In genomic region chr3:50355829-50356552, GRCh38 we compare ENCODE assay signal across 8 cellular contexts. TPM values are rescaled to one million over a fixed set of nuclear protein-coding genes. Genes with fewer than 3 reads are reported as not detected.
DNase-seq lines count a peak whose midpoint lies in the region; ATAC-seq, FAIRE-seq and TF ChIP-seq lines count a peak whose summit lies in the region.
"Had no signal": no experiment of that assay in that cellular context is flagged by ENCODE, and none has a peak within 500 bp of the region (broad histone marks: within the 10 kb centered on the region; RNA-seq: fewer than 3 reads in every experiment).

No MANE protein-coding gene starts in this region.

- H3K4me3 ChIP-seq in IMR-90 (ENCODE audit: insufficient read depth, low read depth, low read length) (no peak overlapping the region; the same call in 1 of the 2 replicates), GM12878 (no peak overlapping the region; the same call in 1 of the 2 replicates), neutrophil (ENCODE audit: low read depth in 1 of 2, low read length in 1 of 2) (no peak overlapping the region)

- no peak overlapping the region for H2BK120ac ChIP-seq in IMR-90 (ENCODE audit: low read depth, low read length)

- CTCF ChIA-PET in IMR-90 (lab: Yijun Ruan, JAX) = no interaction called here
- CTCF ChIA-PET in GM12878 (lab: Yijun Ruan, JAX) = interaction anchor here (0.5 to 2.9 kb wide), 3 partner anchors 8 to 1109 kb away, joined by 3 to 22 read pairs (median 4); partner anchors contain the start of gene HEMK1

- H3K4me1 ChIP-seq in IMR-90 (ENCODE audit: control insufficient read depth, insufficient read depth, low read length) (peaks cover 32% of the 10 kb centered on the region), GM12878 (ENCODE audit: control insufficient read depth, insufficient read depth, low read length) (peaks cover 23% of the 10 kb centered on the region), neutrophil (ENCODE audit: control insufficient read depth in 1 of 2, insufficient read depth in 1 of 2, low read depth in 1 of 2, low read length in 1 of 2) (peaks cover 49 to 53% of the 10 kb centered on the region in 2 experiments)

- SMC1A ChIA-PET in GM12878 (lab: Charles Lee; ENCODE audit: uncharacterized antibody, unreplicated experiment) = interaction anchor here (1.7 kb wide), 1 partner anchor 8 kb away, joined by 8 read pairs; no protein-coding TSS in a partner anchor

- H2BK5ac ChIP-seq in IMR-90 (ENCODE audit: low read depth, low read length, poor library complexity, severe bottlenecking) = no peak overlapping the region

- peak overlapping the region; percentile 3; the same call in 1 of the 2 replicates for H3K23ac ChIP-seq in IMR-90 (ENCODE audit: low read depth, low read length)

- H3K9me1 ChIP-seq in IMR-90 (ENCODE audit: insufficient read depth, low read length) = peaks cover 21% of the 10 kb centered on the region

- FAIRE-seq in GM12878 (lab: Jason Lieb, UNC) = no peak

- H3K27ac ChIP-seq in IMR-90 (ENCODE audit: insufficient read depth, low read length) = no peak overlapping the region
- H3K27ac ChIP-seq in GM12878 (ENCODE audit: control insufficient read depth, insufficient read depth) = no peak overlapping the region
- peak overlapping the region; percentile 43 for H3K27ac ChIP-seq in neutrophil
- H3K27ac ChIP-seq: HL-60 had no signal

- H4K20me1 ChIP-seq in IMR-90 (ENCODE audit: insufficient read depth, low read length) (peaks cover 53% of the 10 kb centered on the region), GM12878 (ENCODE audit: control insufficient read depth, insufficient read depth) (peaks cover 2% of the 10 kb centered on the region; the same call in 1 of the 2 replicates)

- peak overlapping the region; percentile 59 for H2AK9ac ChIP-seq in IMR-90 (replicated peaks; ENCODE audit: low read depth, low read length, poor library complexity)

- POLR2A ChIA-PET in IMR-90 (lab: Charles Lee; ENCODE audit: unreplicated experiment) = interaction anchor here (1.0 kb wide), 1 partner anchor 213 kb away, joined by 3 read pairs; the partner anchor contains the start of gene HEMK1
- POLR2A ChIA-PET in GM12878 (lab: Charles Lee) = interaction anchor here (2.5 kb wide), 1 partner anchor 19 kb away, joined by 8 read pairs; no protein-coding TSS in a partner anchor

- H3K14ac ChIP-seq in IMR-90 (replicated peaks; ENCODE audit: low read depth, low read length) = 0 out of 2 replicates have a peak overlapping the region, but pooled peaks have one; percentile 19

- WGBS in IMR-90 (ENCODE audit: extremely low coverage in 2 of 2, insufficient read length in 1 of 2), 2 experiments = 49% methylated on average over 3 of the region's 5 CpGs; no CpG with 5 or more reads in 1 of the 2 experiments
- WGBS in GM12878 (ENCODE audit: insufficient coverage, insufficient replicate concordance, low lambda C conversion rate, missing lambda C conversion rate) = 81% methylated on average over 5 of the region's 5 CpGs

- H2AK5ac ChIP-seq in IMR-90 (ENCODE audit: low read depth, low read length) = no peak overlapping the region

- no peak overlapping the region for H2AFZ ChIP-seq in IMR-90 (replicated peaks; ENCODE audit: low read length, poor library complexity)
- no peak overlapping the region for H2AFZ ChIP-seq in GM12878 (ENCODE audit: control insufficient read depth, low read depth, low read length)

- no peak overlapping the region for H2BK15ac ChIP-seq in IMR-90 (ENCODE audit: low read depth, low read length)

- dilution Hi-C loops in IMR-90 (cut with HindIII; ENCODE audit: low sequenced_read_pairs, unreplicated experiment) = no loop called here

- H3K27me3 ChIP-seq in IMR-90 (ENCODE audit: control insufficient read depth, insufficient read depth, low read length) (no peaks in the 10 kb centered on the region), GM12878 (replicated peaks in 1 of 2; ENCODE audit: control insufficient read depth in 2 of 2, insufficient read depth in 2 of 2, low read length in 1 of 2) (no peaks in the 10 kb centered on the region), neutrophil (no peaks in the 10 kb centered on the region)

- ATAC-seq in IMR-90 (ENCODE audit: low read depth) = no peak
- no peak for ATAC-seq in GM12878
- ATAC-seq in GM21381 (IDR thresholded peaks at IDR 0.05; ENCODE audit: unreplicated experiment) = no peak
- no peak for ATAC-seq in GM21515 (IDR thresholded peaks at IDR 0.05; ENCODE audit: unreplicated experiment)
- ATAC-seq in GM19455 (IDR thresholded peaks at IDR 0.05; ENCODE audit: unreplicated experiment) = no peak

- RAD21 ChIA-PET in GM12878 (lab: Charles Lee; ENCODE audit: unreplicated experiment) = interaction anchor here (1.9 kb wide), 1 partner anchor 19 kb away, joined by 6 read pairs; no protein-coding TSS in a partner anchor

- TF ChIP-seq RAD21 in IMR-90 (IDR thresholded peaks at IDR 0.05; ENCODE audit: low read length) (no peak), GM12878 (IDR thresholded peaks at IDR 0.05; ENCODE audit: insufficient read depth, low read depth, low read length) (no peak)

- H3K9me3 ChIP-seq in IMR-90 (ENCODE audit: control insufficient read depth, insufficient read depth, low read length) (no peaks in the 10 kb centered on the region), GM12878 (replicated peaks; ENCODE audit: control insufficient read depth, insufficient read depth, low read length) (no peaks in the 10 kb centered on the region), neutrophil (no peaks in the 10 kb centered on the region)

- H4K8ac ChIP-seq in IMR-90 (ENCODE audit: low read depth in 2 of 2, low read length in 2 of 2) = no peak overlapping the region

- H3K79me1 ChIP-seq in IMR-90 (ENCODE audit: low read depth in 1 of 2, low read length in 2 of 2) = peaks cover 10 to 71% of the 10 kb centered on the region in 2 experiments

- H3K4me2 ChIP-seq in IMR-90 (ENCODE audit: low read depth, low read length) (peak overlapping the region; percentile 94), GM12878 (ENCODE audit: control insufficient read depth, insufficient read depth) (peak overlapping the region; percentile 97)

- H3K36me3 ChIP-seq in IMR-90 (ENCODE audit: control insufficient read depth, insufficient read depth, low read length) = peaks cover 44% of the 10 kb centered on the region
- H3K36me3 ChIP-seq in GM12878 (ENCODE audit: control insufficient read depth in 2 of 2, insufficient read depth in 2 of 2, low read length in 1 of 2) = peaks cover 8 to 26% of the 10 kb centered on the region in 2 experiments; a peak in 2 of 4 replicates
- peaks cover 64% of the 10 kb centered on the region for H3K36me3 ChIP-seq in neutrophil

- no peak for TF ChIP-seq CTCF in IMR-90 (conservative IDR thresholded peaks at IDR 0.05; ENCODE audit: low read depth, low read length)
- no peak for TF ChIP-seq CTCF in GM12878 (IDR thresholded peaks at IDR 0.05 in 2 of 3, conservative IDR thresholded peaks at IDR 0.05 in 1 of 3; ENCODE audit: control insufficient read depth in 2 of 3, extremely low read depth in 1 of 3, insufficient read depth in 1 of 3, low read depth in 3 of 3, low read length in 3 of 3)
- TF ChIP-seq CTCF in neutrophil (IDR thresholded peaks at IDR 0.05) = no peak

- in situ Hi-C loops in IMR-90 (cut with MboI; ENCODE audit: low sequenced_read_pairs) (no loop called here), GM12878 (cut with MboI) (loop anchor here (10.0 kb wide), 1 partner anchor 1029 kb away; the partner anchor contains the start of gene MANF)

- TF ChIP-seq EP300 in GM12878 (IDR thresholded peaks at IDR 0.05; ENCODE audit: borderline replicate concordance in 1 of 2, control insufficient read depth in 1 of 2, low read depth in 2 of 2, low read length in 2 of 2) = no peak

- H4K5ac ChIP-seq in IMR-90 (ENCODE audit: low read depth, low read length) = no peak overlapping the region

- no peak overlapping the region for H2BK20ac ChIP-seq in IMR-90 (ENCODE audit: low read depth, low read length)

- H3K56ac ChIP-seq in IMR-90 (ENCODE audit: extremely low read depth, insufficient read depth, low read length) = no peak overlapping the region

- H3K79me2 ChIP-seq in GM12878 (ENCODE audit: control insufficient read depth, insufficient read depth, low read length) = peaks cover 41% of the 10 kb centered on the region

- H3K18ac ChIP-seq in IMR-90 (ENCODE audit: low read depth, low read length) = no peak overlapping the region

- H3K4ac ChIP-seq in IMR-90 (ENCODE audit: low read depth, low read length) = no peak overlapping the region

- no TSS peak for BruUV-seq in IMR-90 (replicated peaks; lab: Mats Ljungman, UMichigan)
- BruUV-seq in GM12878 (replicated peaks; lab: Mats Ljungman, UMichigan) = no TSS peak

- TF ChIP-seq POLR2A in IMR-90 (IDR thresholded peaks at IDR 0.05; ENCODE audit: low read depth, low read length) (no peak), GM12878 (IDR thresholded peaks at IDR 0.05; ENCODE audit: low read depth, low read length) (no peak)

- DNase-seq in IMR-90 (no peak), GM12878 (ENCODE audit: low read depth, low spot score) (no peak)
- DNase-seq: cortex of kidney had no signal

- intact Hi-C loops in IMR-90 (cut with micrococcal nuclease) = no loop called here
- intact Hi-C loops in GM12878 (cut with micrococcal nuclease; ENCODE audit: unreplicated experiment) = no loop called here

- no peak overlapping the region for H4K91ac ChIP-seq in IMR-90 (ENCODE audit: insufficient read depth, low read depth, low read length)

- no peak overlapping the region for H3K9ac ChIP-seq in IMR-90 (ENCODE audit: low read depth, low read length)
- peak overlapping the region; percentile 44; the same call in 1 of the 2 replicates for H3K9ac ChIP-seq in GM12878 (ENCODE audit: control insufficient read depth, insufficient read depth, low read length)

RNA-seq across cellular contexts. Expression of gene TMEM115, which starts 3.3 kb away (rescaled TPM):
- total RNA-seq in IMR-90 (2012; rRNA removed) = 35.3 and 35.6 TPM in 2 replicates
- polyA plus RNA-seq in IMR-90 (2012; rRNA removed) = 47.3 and 54.3 TPM in 2 replicates
- 52.1 and 61.0 TPM in 2 replicates for polyA plus RNA-seq in IMR-90 (2012; cell fraction: cytosol; rRNA removed)
- 14.6 and 28.3 TPM in 2 replicates for polyA plus RNA-seq in IMR-90 (2012; cell fraction: nucleus; rRNA removed; ENCODE audit: low replicate concordance)
- 18.9 and 20.4 TPM in 2 replicates for total RNA-seq in GM12878 (2013; cell fraction: nucleolus; rRNA removed)
- 18.1 and 18.7 TPM in 2 replicates for total RNA-seq in GM12878 (2014; rRNA removed)
- total RNA-seq in GM12878 (2014; rRNA removed; fragmentation: Illumina TruSeq; extraction: Trizol) = 7.1 and 8.0 TPM in 2 replicates
- 15.9 and 18.4 TPM in 2 replicates for total RNA-seq in GM12878 (2021)
- polyA plus RNA-seq in GM12878 (2011; ENCODE audit: low read depth) = 4.3 TPM
- polyA plus RNA-seq in GM12878 (2011; rRNA removed) = 4.2 and 8.8 TPM in 2 replicates
- polyA plus RNA-seq in GM12878 (2011; cell fraction: cytosol; rRNA removed) = 16.0 and 22.1 TPM in 2 replicates
- 31.3 and 34.9 TPM in 2 replicates for polyA plus RNA-seq in GM12878 (2011; cell fraction: nucleus; rRNA removed)
- 9.5 and 11.6 TPM in 2 replicates for polyA plus RNA-seq in GM12878 (2012)
- 3.6 and 10.1 TPM in 2 replicates for polyA plus RNA-seq in GM12878 (2014; fragmentation: Illumina TruSeq; extraction: Trizol)
- polyA plus RNA-seq in GM12878 (2014; fragmentation: Nextera tagmentation; extraction: Ambion mirVana) = 1 to 10 TPM; 1.9 to 2.5 TPM
- polyA plus RNA-seq in GM12878 (2014; rRNA removed) = 16.9 and 18.8 TPM in 2 replicates
- 10 to 100 TPM; 16.4 to 17.6 TPM for polyA plus RNA-seq in GM12878 (2016; fragmentation: Nextera tagmentation; extraction: Ambion mirVana)
- polyA minus RNA-seq in GM12878 (2011; rRNA and poly(A)+ RNA removed) = 8.8 and 21.1 TPM in 2 replicates
- polyA minus RNA-seq in GM12878 (2011; cell fraction: cytosol; rRNA and poly(A)+ RNA removed) = 7.1 and 8.2 TPM in 2 replicates
- polyA minus RNA-seq in GM12878 (2011; cell fraction: nucleus; rRNA and poly(A)+ RNA removed) = 16.6 and 22.0 TPM in 2 replicates

RNA-seq across cellular contexts. Expression of gene CYB561D2, which starts 5.3 kb away (rescaled TPM):
- total RNA-seq in IMR-90 (2012; rRNA removed) (26.1 and 29.2 TPM in 2 replicates), GM12878 (2014; rRNA removed) (33.4 and 34.6 TPM in 2 replicates), GM12878 (2014; rRNA removed; fragmentation: Illumina TruSeq; extraction: Trizol) (11.9 and 13.6 TPM in 2 replicates), GM12878 (2021) (19.2 and 20.8 TPM in 2 replicates)
- polyA plus RNA-seq in IMR-90 (2012; rRNA removed) (31.7 and 41.5 TPM in 2 replicates), GM12878 (2011; rRNA removed) (8.6 and 16.8 TPM in 2 replicates), GM12878 (2014; fragmentation: Illumina TruSeq; extraction: Trizol) (5.9 and 9.2 TPM in 2 replicates), GM12878 (2014; fragmentation: Nextera tagmentation; extraction: Ambion mirVana) (10 to 100 TPM in 1 of 2 experiments, 1 to 10 TPM in 1; 7.6 to 11.9 TPM), GM12878 (2014; rRNA removed) (24.1 and 29.1 TPM in 2 replicates), GM12878 (2016; fragmentation: Nextera tagmentation; extraction: Ambion mirVana) (10 to 100 TPM; 35.5 to 39.2 TPM)
- polyA plus RNA-seq in IMR-90 (2012; cell fraction: cytosol; rRNA removed) = 28.2 and 48.4 TPM in 2 replicates
- polyA plus RNA-seq in IMR-90 (2012; cell fraction: nucleus; rRNA removed; ENCODE audit: low replicate concordance) = 41.4 and 73.4 TPM in 2 replicates
- total RNA-seq in GM12878 (2013; cell fraction: nucleolus; rRNA removed) = 16.8 and 22.6 TPM in 2 replicates
- polyA plus RNA-seq in GM12878 (2011; ENCODE audit: low read depth) = 12.3 TPM
- polyA plus RNA-seq in GM12878 (2011; cell fraction: cytosol; rRNA removed) = 28.7 and 40.9 TPM in 2 replicates
- polyA plus RNA-seq in GM12878 (2011; cell fraction: nucleus; rRNA removed) = 27.2 TPM in 2 replicates
- 18.7 and 21.2 TPM in 2 replicates for polyA plus RNA-seq in GM12878 (2012)
- 18.7 and 25.9 TPM in 2 replicates for polyA minus RNA-seq in GM12878 (2011; rRNA and poly(A)+ RNA removed)
- 3.3 and 6.0 TPM in 2 replicates for polyA minus RNA-seq in GM12878 (2011; cell fraction: cytosol; rRNA and poly(A)+ RNA removed)
- 15.4 and 21.0 TPM in 2 replicates for polyA minus RNA-seq in GM12878 (2011; cell fraction: nucleus; rRNA and poly(A)+ RNA removed)

RNA-seq across cellular contexts. Expression of gene NPRL2, which starts 5.4 kb away (rescaled TPM):
- total RNA-seq in IMR-90 (2012; rRNA removed) = 27.5 and 38.7 TPM in 2 replicates
- polyA plus RNA-seq in IMR-90 (2012; rRNA removed) = 38.3 and 38.5 TPM in 2 replicates
- 25.2 and 33.3 TPM in 2 replicates for polyA plus RNA-seq in IMR-90 (2012; cell fraction: cytosol; rRNA removed)
- 62.9 and 100 TPM in 2 replicates for polyA plus RNA-seq in IMR-90 (2012; cell fraction: nucleus; rRNA removed; ENCODE audit: low replicate concordance)
- total RNA-seq in GM12878 (2013; cell fraction: nucleolus; rRNA removed) = 30.5 and 38.0 TPM in 2 replicates
- total RNA-seq in GM12878 (2014; rRNA removed) = 34.6 and 35.4 TPM in 2 replicates
- total RNA-seq in GM12878 (2014; rRNA removed; fragmentation: Illumina TruSeq; extraction: Trizol) = 15.0 and 17.8 TPM in 2 replicates
- 19.4 and 22.9 TPM in 2 replicates for total RNA-seq in GM12878 (2021)
- polyA plus RNA-seq in GM12878 (2011; ENCODE audit: low read depth) = 21.3 TPM
- 39.4 and 54.2 TPM in 2 replicates for polyA plus RNA-seq in GM12878 (2011; rRNA removed)
- 54.1 and 62.7 TPM in 2 replicates for polyA plus RNA-seq in GM12878 (2011; cell fraction: cytosol; rRNA removed)
- 112 and 156 TPM in 2 replicates for polyA plus RNA-seq in GM12878 (2011; cell fraction: nucleus; rRNA removed)
- polyA plus RNA-seq in GM12878 (2012) = 27.8 and 29.3 TPM in 2 replicates
- polyA plus RNA-seq in GM12878 (2014; fragmentation: Illumina TruSeq; extraction: Trizol) = 12.9 and 22.5 TPM in 2 replicates
- 10 to 100 TPM; 33.6 to 36.2 TPM for polyA plus RNA-seq in GM12878 (2014; fragmentation: Nextera tagmentation; extraction: Ambion mirVana)
- polyA plus RNA-seq in GM12878 (2014; rRNA removed) = 34.0 and 38.8 TPM in 2 replicates
- polyA plus RNA-seq in GM12878 (2016; fragmentation: Nextera tagmentation; extraction: Ambion mirVana) = 10 to 100 TPM; 31.0 to 32.1 TPM
- 52.4 and 60.3 TPM in 2 replicates for polyA minus RNA-seq in GM12878 (2011; rRNA and poly(A)+ RNA removed)
- 8.6 and 14.4 TPM in 2 replicates for polyA minus RNA-seq in GM12878 (2011; cell fraction: cytosol; rRNA and poly(A)+ RNA removed)
- polyA minus RNA-seq in GM12878 (2011; cell fraction: nucleus; rRNA and poly(A)+ RNA removed) = 24.1 and 29.8 TPM in 2 replicates

RNA-seq across cellular contexts. Expression of gene ZMYND10, which starts 10.5 kb away (rescaled TPM):
- total RNA-seq in IMR-90 (2012; rRNA removed) (0.83 and 1.1 TPM in 2 replicates), GM12878 (2014; rRNA removed) (0.11 and 0.60 TPM in 2 replicates), GM12878 (2014; rRNA removed; fragmentation: Illumina TruSeq; extraction: Trizol) (0.14 and 0.27 TPM in 2 replicates), GM12878 (2021) (0.45 and 0.80 TPM in 2 replicates)
- polyA plus RNA-seq in IMR-90 (2012; rRNA removed) (1.1 and 1.4 TPM in 2 replicates), GM12878 (2011; rRNA removed) (0.40 and 1.0 TPM in 2 replicates), GM12878 (2014; fragmentation: Illumina TruSeq; extraction: Trizol) (0.18 TPM in 1 of 2 replicates, not detected in the other), GM12878 (2014; fragmentation: Nextera tagmentation; extraction: Ambion mirVana) (under 1 TPM; 0.26 to 0.40 TPM), GM12878 (2014; rRNA removed) (0.35 and 0.91 TPM in 2 replicates), GM12878 (2016; fragmentation: Nextera tagmentation; extraction: Ambion mirVana) (under 1 TPM; 0.66 to 0.94 TPM)
- polyA plus RNA-seq in IMR-90 (2012; cell fraction: cytosol; rRNA removed) = 1.3 and 2.1 TPM in 2 replicates
- 2.2 and 2.7 TPM in 2 replicates for polyA plus RNA-seq in IMR-90 (2012; cell fraction: nucleus; rRNA removed; ENCODE audit: low replicate concordance)
- total RNA-seq in GM12878 (2013; cell fraction: nucleolus; rRNA removed) = 1.6 and 2.2 TPM in 2 replicates
- 0.60 TPM for polyA plus RNA-seq in GM12878 (2011; ENCODE audit: low read depth)
- polyA plus RNA-seq in GM12878 (2011; cell fraction: cytosol; rRNA removed) = 0.60 and 1.2 TPM in 2 replicates
- polyA plus RNA-seq in GM12878 (2011; cell fraction: nucleus; rRNA removed) = 7.6 and 7.9 TPM in 2 replicates
- 0.66 and 0.72 TPM in 2 replicates for polyA plus RNA-seq in GM12878 (2012)
- polyA minus RNA-seq in GM12878 (2011; rRNA and poly(A)+ RNA removed) = 0.44 and 1.2 TPM in 2 replicates
- not detected in 2 replicates for polyA minus RNA-seq in GM12878 (2011; cell fraction: cytosol; rRNA and poly(A)+ RNA removed)
- polyA minus RNA-seq in GM12878 (2011; cell fraction: nucleus; rRNA and poly(A)+ RNA removed) = 0.73 and 2.7 TPM in 2 replicates

RNA-seq across cellular contexts. Expression of gene RASSF1, which starts 15.4 kb away (rescaled TPM):
- total RNA-seq in IMR-90 (2012; rRNA removed) (17.4 and 18.3 TPM in 2 replicates), GM12878 (2014; rRNA removed) (39.3 and 40.1 TPM in 2 replicates), GM12878 (2014; rRNA removed; fragmentation: Illumina TruSeq; extraction: Trizol) (15.7 and 16.1 TPM in 2 replicates), GM12878 (2021) (30.9 and 35.2 TPM in 2 replicates)
- polyA plus RNA-seq in IMR-90 (2012; rRNA removed) (53.4 and 55.6 TPM in 2 replicates), GM12878 (2011; rRNA removed) (36.4 and 59.6 TPM in 2 replicates), GM12878 (2014; fragmentation: Illumina TruSeq; extraction: Trizol) (9.6 and 18.5 TPM in 2 replicates), GM12878 (2014; fragmentation: Nextera tagmentation; extraction: Ambion mirVana) (10 to 100 TPM in 1 of 2 experiments, 1 to 10 TPM in 1; 4.4 to 10.3 TPM), GM12878 (2014; rRNA removed) (54.1 and 61.3 TPM in 2 replicates), GM12878 (2016; fragmentation: Nextera tagmentation; extraction: Ambion mirVana) (10 to 100 TPM; 48.7 to 49.1 TPM)
- 48.6 and 60.5 TPM in 2 replicates for polyA plus RNA-seq in IMR-90 (2012; cell fraction: cytosol; rRNA removed)
- 77.2 and 105 TPM in 2 replicates for polyA plus RNA-seq in IMR-90 (2012; cell fraction: nucleus; rRNA removed; ENCODE audit: low replicate concordance)
- 67.1 and 75.3 TPM in 2 replicates for total RNA-seq in GM12878 (2013; cell fraction: nucleolus; rRNA removed)
- polyA plus RNA-seq in GM12878 (2011; ENCODE audit: low read depth) = 19.6 TPM
- polyA plus RNA-seq in GM12878 (2011; cell fraction: cytosol; rRNA removed) = 62.1 and 82.5 TPM in 2 replicates
- polyA plus RNA-seq in GM12878 (2011; cell fraction: nucleus; rRNA removed) = 136 and 141 TPM in 2 replicates
- 38.7 and 39.3 TPM in 2 replicates for polyA plus RNA-seq in GM12878 (2012)
- polyA minus RNA-seq in GM12878 (2011; rRNA and poly(A)+ RNA removed) = 16.2 and 26.6 TPM in 2 replicates
- 9.3 and 11.9 TPM in 2 replicates for polyA minus RNA-seq in GM12878 (2011; cell fraction: cytosol; rRNA and poly(A)+ RNA removed)
- 22.7 and 30.4 TPM in 2 replicates for polyA minus RNA-seq in GM12878 (2011; cell fraction: nucleus; rRNA and poly(A)+ RNA removed)
